In genomic region chr1:155324041-155324716, GRCh38 we compare ENCODE assay signal across 9 cellular contexts. TPM values are rescaled to one million over a fixed set of nuclear protein-coding genes. Genes with fewer than 3 reads are reported as not detected.
DNase-seq lines count a peak whose midpoint lies in the region; ATAC-seq and FAIRE-seq lines count a peak whose summit lies in the region.
"Had no signal": no experiment of that assay in that cellular context is flagged by ENCODE, and none has a peak within 500 bp of the region (broad histone marks: within the 10 kb centered on the region; RNA-seq: fewer than 3 reads in every experiment).

No MANE protein-coding gene starts in this region.

- peak; percentile 97 for DNase-seq in Ammon's horn (ENCODE audit: low spot score)
- peak; percentile 91 for DNase-seq in GM19238 (ENCODE audit: insufficient read length, low spot score)
- peak; percentile 65 for DNase-seq in NCI-H524 treated with DMSO at 0.1 percent for 48 hours (lab: John Stamatoyannopoulos, UW)
- DNase-seq in activated CD4-positive, alpha-beta T cell treated with anti-CD3 and anti-CD28 coated beads for 48 hours, result peak; percentile 97
- DNase-seq in left colon, result peak; percentile 94 to 98
- peak; percentile 73 to 86 for DNase-seq in stimulated activated CD4-positive, alpha-beta T cell treated with anti-CD3 and anti-CD28 coated beads, Interleukin-1b, Interleukin-23, amount 100 ng/mL, for 4 hours (ENCODE audit: low read depth in 2 of 2)

- intact Hi-C loops in left colon (cut with DNase I, micrococcal nuclease), result loop anchor here in 1 of 2 donors (10.0 kb wide), 1 partner anchor 59 kb away; the partner anchor contains the start of gene SCAMP3

- FAIRE-seq in colon (lab: Jason Lieb, UNC), result peak; percentile 45

- ATAC-seq in HG03457 (IDR thresholded peaks at IDR 0.05; ENCODE audit: unreplicated experiment) (peak; percentile 37), left colon (peak; percentile 73)

RNA-seq across cellular contexts. Expression of gene RUSC1, which starts 3.5 kb away (rescaled TPM):
- total RNA-seq in left colon, result 10 to 100 TPM; 73.2 to 78.8 TPM

RNA-seq across cellular contexts. Expression of gene FDPS, which starts 15.5 kb away (rescaled TPM):
- total RNA-seq in left colon, result 100 to 1,000 TPM; 192 to 375 TPM

RNA-seq across cellular contexts. Expression of gene PKLR, which starts 22.9 kb away (rescaled TPM):
- total RNA-seq in left colon, result 1 to 10 TPM; 1.0 to 1.9 TPM
- total RNA-seq: T-helper 2 cell treated with Interferon-gamma antibody and Interleukin-4, amounts not matched to agents 100 ng/mL and 5 ng/mL, for 36 hours had no signal

RNA-seq across cellular contexts. Expression of gene HCN3, which starts 46.9 kb away (rescaled TPM):
- 10 to 100 TPM; 11.2 to 21.5 TPM for total RNA-seq in left colon

RNA-seq across cellular contexts. Expression of gene CLK2, which starts 50.9 kb away (rescaled TPM):
- 10 to 100 TPM; 34.3 to 41.0 TPM for total RNA-seq in left colon

Comparison
In these comparisons a context has a peak if more than half of its experiments do, and no peak if none do; other contexts are left out.
1. Peak in every context shown above with its lines: DNase-seq and ATAC-seq.